Comparison of ENCODE assay signal across 10 cellular contexts in the genomic region with DNA sequence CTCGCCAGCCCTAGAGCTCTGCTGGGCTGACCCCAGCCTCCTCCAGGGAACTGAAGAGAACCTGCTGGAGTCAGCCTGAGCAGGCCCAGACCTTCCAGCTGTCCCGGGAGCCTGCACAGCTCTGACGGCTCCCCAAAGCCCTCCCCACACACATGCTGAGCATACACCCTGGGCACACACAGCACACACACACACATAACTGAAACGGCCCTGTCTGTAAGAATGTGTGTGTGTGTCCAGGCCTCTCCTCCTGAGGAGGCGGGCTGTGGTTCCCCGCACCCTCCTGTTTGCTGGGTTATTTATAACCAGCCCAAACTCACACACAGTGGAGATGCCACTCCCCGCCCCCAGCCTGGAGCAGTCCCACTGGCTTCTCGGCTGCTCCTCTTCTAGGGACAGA. TPM values are rescaled to one million over a fixed set of nuclear protein-coding genes. Genes with fewer than 3 reads are reported as not detected.
DNase-seq lines count a peak whose midpoint lies in the region; ATAC-seq and TF ChIP-seq lines count a peak whose summit lies in the region.
"Had no signal": no experiment of that assay in that cellular context is flagged by ENCODE, and none has a peak within 500 bp of the region (broad histone marks: within the 10 kb centered on the region; RNA-seq: fewer than 3 reads in every experiment).

No MANE protein-coding gene starts in this region.

- H3K27me3 ChIP-seq in breast epithelium (no peaks in the 10 kb centered on the region), left lung (no peaks in the 10 kb centered on the region), testis (no peaks in the 10 kb centered on the region)

- intact Hi-C loops in breast epithelium (cut with DNase I; ENCODE audit: low total_unique reads): no loop called here
- intact Hi-C loops in left lung (cut with DNase I): no loop called here
- intact Hi-C loops in testis (cut with DNase I; ENCODE audit: low total_unique reads): no loop called here

- no peaks in the 10 kb centered on the region for H3K9me3 ChIP-seq in breast epithelium
- no peaks in the 10 kb centered on the region for H3K9me3 ChIP-seq in left lung
- H3K9me3 ChIP-seq in testis: no peaks in the 10 kb centered on the region

- H3K27ac ChIP-seq in breast epithelium: peak overlapping the region; percentile 93 to 97
- H3K27ac ChIP-seq in left lung: peak overlapping the region in 1 of 2 donors; percentile 56
- H3K27ac ChIP-seq in testis: peak overlapping the region; percentile 31 to 76

- H3K4me1 ChIP-seq in breast epithelium: peaks cover 22 to 29% of the 10 kb centered on the region in 2 donors
- peaks cover 4 to 23% of the 10 kb centered on the region in 2 donors for H3K4me1 ChIP-seq in left lung
- peaks cover 4% of the 10 kb centered on the region for H3K4me1 ChIP-seq in testis

- DNase-seq in M059J (ENCODE audit: low read depth): peak; percentile 65
- peak; percentile 76 to 82 for DNase-seq in breast epithelium (ENCODE audit: low spot score in 2 of 2)
- DNase-seq in left lung: peak in 1 of 2 donors; percentile 69
- DNase-seq in testis: peak; percentile 54
- DNase-seq in NOMO-1 treated with DMSO at 0.1 percent for 48 hours (lab: John Stamatoyannopoulos, UW; ENCODE audit: unreplicated experiment): no peak
- no peak for DNase-seq in iPS-NIHi11 (ENCODE audit: low spot score)
- DNase-seq: activated T-cell treated with anti-CD3 and anti-CD28 coated beads, Interleukin-2, amount 50 U/mL, for 48 hours; NCI-H2029 had no signal

- TF ChIP-seq CTCF in breast epithelium (IDR thresholded peaks at IDR 0.05) (no peak), left lung (IDR thresholded peaks at IDR 0.05) (no peak), testis (IDR thresholded peaks at IDR 0.05) (no peak)

- H3K4me3 ChIP-seq in breast epithelium (no peak overlapping the region), left lung (no peak overlapping the region), testis (no peak overlapping the region)

- TF ChIP-seq POLR2A in breast epithelium (IDR thresholded peaks at IDR 0.05): no peak
- TF ChIP-seq POLR2A in testis (IDR thresholded peaks at IDR 0.05): no peak

- 10 to 37% methylated on average over 2 to 8 of the region's 8 CpGs for WGBS in testis, 2 donors

- ATAC-seq in left lung (peak; percentile 83), GM19452 (IDR thresholded peaks at IDR 0.05; ENCODE audit: unreplicated experiment) (no peak), GM21528 (IDR thresholded peaks at IDR 0.05; ENCODE audit: low FRiP score, unreplicated experiment) (no peak)

- no peaks in the 10 kb centered on the region for H3K36me3 ChIP-seq in breast epithelium
- H3K36me3 ChIP-seq in left lung: no peaks in the 10 kb centered on the region
- H3K36me3 ChIP-seq in testis (ENCODE audit: low read depth, missing control alignments): no peaks in the 10 kb centered on the region

RNA-seq across cellular contexts. Expression of a gene that starts 20.2 kb away (rescaled TPM):
- total RNA-seq in M059J (2014; rRNA removed; shearing (Covaris generic)): 17.1 and 49.2 TPM in 2 replicates
- total RNA-seq in breast epithelium (10 to 100 TPM; 16.5 to 37.8 (median 26.2) TPM), left lung (10 to 100 TPM; 48.2 to 65.2 TPM), testis (1 to 10 TPM; 3.9 to 6.9 TPM)
- polyA plus RNA-seq in testis (ENCODE audit: insufficient read depth, low read depth, low replicate concordance): 21.2 TPM

Comparison
In these comparisons a context has a peak if more than half of its experiments do, and no peak if none do; other contexts are left out.
1. DNase-seq: peak in M059J (single experiment), breast epithelium (2 of 2) and testis (single experiment); none in NOMO-1 treated with DMSO at 0.1 percent for 48 hours (single experiment) and iPS-NIHi11 (single experiment).